ENCODE assay signal across 8 cellular contexts in genomic region chr21:39604951-39605350, GRCh38.
"Had no signal": no experiment of that assay in that cellular context is flagged by ENCODE, and none has a peak within 500 bp of the region (broad histone marks: within the 10 kb centered on the region; RNA-seq: fewer than 3 reads in every experiment).

No MANE protein-coding gene starts in this region.

- H3K4me3 Mint-ChIP-seq: GM23338, H9, HFFc6, IgD-negative memory B cell had no signal

- H3K36me3 Mint-ChIP-seq: IgD-negative memory B cell had no signal

- H3K27ac ChIP-seq: HL-60 had no signal

- DNase-seq: H9, HFFc6, KG1 had no signal

- H3K4me3 ChIP-seq: GM23338 had no signal

- ATAC-seq: GM23338, HCT116, HepG2 had no signal

- H3K27ac Mint-ChIP-seq: GM23338, HFFc6, IgD-negative memory B cell had no signal

- H3K9me3 Mint-ChIP-seq: H9, HFFc6, IgD-negative memory B cell had no signal
